13 cellular contexts compared by ENCODE assay signal in the genomic region with DNA sequence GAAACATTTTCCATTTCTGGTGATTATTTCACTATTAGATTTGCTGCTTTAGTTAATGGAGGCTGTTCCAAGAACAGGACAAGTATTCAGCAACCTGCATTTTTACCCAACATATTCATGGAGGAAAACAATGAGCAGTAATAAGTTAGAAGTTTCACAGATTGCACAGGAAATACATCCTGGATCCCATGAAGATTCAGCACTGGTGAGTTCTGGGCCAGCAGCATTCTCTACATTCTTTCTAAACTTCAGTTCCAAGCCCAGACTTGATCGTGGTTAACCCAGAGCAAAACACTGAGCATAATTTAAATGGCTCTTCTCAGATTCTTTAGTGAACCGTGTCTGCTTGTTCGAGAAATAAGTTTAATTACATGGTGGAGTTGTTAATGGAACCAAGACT. TPM values are rescaled to one million over a fixed set of nuclear protein-coding genes. Genes with fewer than 3 reads are reported as not detected.
A peak's percentile ranks its signal among the peaks of the same experiment; 100 is the strongest.
DNase-seq lines count a peak whose midpoint lies in the region; TF ChIP-seq lines count a peak whose summit lies in the region.
"Had no signal": no experiment of that assay in that cellular context is flagged by ENCODE, and none has a peak within 500 bp of the region (broad histone marks: within the 10 kb centered on the region; RNA-seq: fewer than 3 reads in every experiment).

No MANE protein-coding gene starts in this region.

- no peaks in the 10 kb centered on the region for H4K20me1 ChIP-seq in Loucy (ENCODE audit: insufficient read depth, low read length, poor library complexity, severe bottlenecking)

- no peak overlapping the region for H3K9ac ChIP-seq in Loucy (ENCODE audit: low read depth, low read length, poor library complexity, severe bottlenecking)

- 0 out of 2 replicates have a peak, but pooled peaks cover 2% of the 10 kb centered on the region for H3F3A ChIP-seq in Loucy (ENCODE audit: low read depth)

- H3K79me2 ChIP-seq in Loucy (ENCODE audit: insufficient read depth, low read length): no peaks in the 10 kb centered on the region

- H3K27ac ChIP-seq in coronary artery: no peak overlapping the region
- no peak overlapping the region for H3K27ac ChIP-seq in effector memory CD4-positive, alpha-beta T cell (ENCODE audit: insufficient read depth, low read length, poor library complexity, severe bottlenecking)

- no peaks in the 10 kb centered on the region for H3K9me3 Mint-ChIP-seq in chondrocyte (ENCODE audit: low read depth)
- H3K9me3 Mint-ChIP-seq: stimulated activated effector memory CD8-positive, alpha-beta T cell treated with anti-CD3 and anti-CD28 coated beads, Interleukin-12 subunit alpha, Interleukin-12 subunit beta, amount 100 ng/mL, for 72 hours had no signal

- no peaks in the 10 kb centered on the region for H3K36me3 Mint-ChIP-seq in chondrocyte (ENCODE audit: low read depth)
- H3K36me3 Mint-ChIP-seq: stimulated activated effector memory CD8-positive, alpha-beta T cell treated with anti-CD3 and anti-CD28 coated beads, Interleukin-12 subunit alpha, Interleukin-12 subunit beta, amount 100 ng/mL, for 72 hours had no signal

- H3K9me3 ChIP-seq in Loucy (ENCODE audit: insufficient read depth, low read depth, low read length): no peaks in the 10 kb centered on the region
- no peaks in the 10 kb centered on the region for H3K9me3 ChIP-seq in effector memory CD4-positive, alpha-beta T cell (ENCODE audit: control insufficient read depth, low read length)

- peaks cover 13% of the 10 kb centered on the region for H3K4me1 ChIP-seq in Loucy (ENCODE audit: insufficient read depth, low read length, poor library complexity, severe bottlenecking)
- H3K4me1 ChIP-seq in effector memory CD4-positive, alpha-beta T cell (ENCODE audit: control insufficient read depth, insufficient read depth, low read length, poor library complexity, severe bottlenecking): peaks cover 18% of the 10 kb centered on the region

- H3K4me3 Mint-ChIP-seq in chondrocyte (ENCODE audit: unreplicated experiment): no peak overlapping the region
- H3K4me3 Mint-ChIP-seq: stimulated activated effector memory CD8-positive, alpha-beta T cell treated with anti-CD3 and anti-CD28 coated beads, Interleukin-12 subunit alpha, Interleukin-12 subunit beta, amount 100 ng/mL, for 72 hours had no signal

- H3K4me3 ChIP-seq in BJ (ENCODE audit: low read depth, low read length) (no peak overlapping the region), Loucy (ENCODE audit: low read length, poor library complexity, severe bottlenecking) (no peak overlapping the region), coronary artery (no peak overlapping the region)
- no peak overlapping the region for H3K4me3 ChIP-seq in effector memory CD4-positive, alpha-beta T cell (ENCODE audit: insufficient read depth, low read depth, low read length, poor library complexity, severe bottlenecking)

- H3K27me3 Mint-ChIP-seq in chondrocyte (ENCODE audit: low read depth): no peaks in the 10 kb centered on the region

- DNase-seq in BJ (ENCODE audit: low read depth) (peak; percentile 39), chondrocyte (ENCODE audit: low spot score) (no peak), lung microvascular endothelial cell (ENCODE audit: low read depth in 2 of 2) (peak; percentile 70 to 76), coronary artery (ENCODE audit: low spot score) (no peak), pons (ENCODE audit: low spot score) (no peak), DMS53 treated with DMSO at 0.1 percent for 48 hours (lab: John Stamatoyannopoulos, UW; ENCODE audit: unreplicated experiment) (no peak)
- no peak for DNase-seq in effector memory CD4-positive, alpha-beta T cell
- DNase-seq: activated T-cell treated with anti-CD3 and anti-CD28 coated beads for 4 hours, GOT3, left ventricle myocardium superior, NCI-H446 treated with DMSO at 0.1 percent for 48 hours had no signal

- H3K27ac Mint-ChIP-seq in chondrocyte (ENCODE audit: unreplicated experiment): peak overlapping the region; percentile 78
- H3K27ac Mint-ChIP-seq: stimulated activated effector memory CD8-positive, alpha-beta T cell treated with anti-CD3 and anti-CD28 coated beads, Interleukin-12 subunit alpha, Interleukin-12 subunit beta, amount 100 ng/mL, for 72 hours had no signal

- peaks cover 80% of the 10 kb centered on the region for H3K4me1 Mint-ChIP-seq in chondrocyte (ENCODE audit: low read depth)
- H3K4me1 Mint-ChIP-seq: stimulated activated effector memory CD8-positive, alpha-beta T cell treated with anti-CD3 and anti-CD28 coated beads, Interleukin-12 subunit alpha, Interleukin-12 subunit beta, amount 100 ng/mL, for 72 hours had no signal

- H3K36me3 ChIP-seq in BJ (ENCODE audit: control insufficient read depth, insufficient read depth, low read length) (no peaks in the 10 kb centered on the region), Loucy (ENCODE audit: insufficient read depth, low read length) (no peaks in the 10 kb centered on the region)
- no peaks in the 10 kb centered on the region for H3K36me3 ChIP-seq in effector memory CD4-positive, alpha-beta T cell (ENCODE audit: control insufficient read depth, insufficient read depth, low read length)

- TF ChIP-seq CTCF in BJ (IDR thresholded peaks at IDR 0.05; ENCODE audit: insufficient read depth, low read depth, low read length): no peak
- no peak for TF ChIP-seq CTCF in Loucy (conservative IDR thresholded peaks at IDR 0.05; ENCODE audit: low read length)
- TF ChIP-seq CTCF in chondrocyte (IDR thresholded peaks at IDR 0.05): no peak
- no peak for TF ChIP-seq CTCF in coronary artery (IDR thresholded peaks at IDR 0.05)

- H2AFZ ChIP-seq in Loucy (ENCODE audit: low read length): no peak overlapping the region

- peak overlapping the region; percentile 29 for H3K4me2 ChIP-seq in Loucy (ENCODE audit: low read depth, low read length, poor library complexity, severe bottlenecking)

- POLR2A ChIA-PET in BJ (lab: Charles Lee): no interaction called here

- no peaks in the 10 kb centered on the region for H3K9me2 ChIP-seq in Loucy (replicated peaks; ENCODE audit: low read depth, low read length)

- H3K27me3 ChIP-seq in BJ (ENCODE audit: control insufficient read depth, insufficient read depth, low read length): no peaks in the 10 kb centered on the region
- H3K27me3 ChIP-seq in Loucy (ENCODE audit: insufficient read depth, low read length, poor library complexity, severe bottlenecking): peaks cover 10% of the 10 kb centered on the region
- H3K27me3 ChIP-seq in effector memory CD4-positive, alpha-beta T cell (replicated peaks; ENCODE audit: control insufficient read depth, insufficient read depth, low read length, poor library complexity, severe bottlenecking): peaks cover 19% of the 10 kb centered on the region

- CTCF ChIA-PET in BJ (lab: Yijun Ruan, JAX): no interaction called here

RNA-seq across cellular contexts. Expression of gene FJX1, which starts 3.8 kb away (rescaled TPM):
- polyA plus RNA-seq in BJ (2011; rRNA removed): 4.8 and 6.1 TPM in 2 replicates
- polyA minus RNA-seq in BJ (2011; rRNA and poly(A)+ RNA removed): 2.6 and 4.2 TPM in 2 replicates
- 15.2 to 22.8 TPM (median 15.9 TPM) in 3 replicates for total RNA-seq in chondrocyte
- 17.4 and 29.0 TPM in 2 replicates for total RNA-seq in lung microvascular endothelial cell

RNA-seq across cellular contexts. Expression of gene TRIM44, which starts 40.5 kb away (rescaled TPM):
- polyA plus RNA-seq in BJ (2011; rRNA removed): 62.0 and 69.9 TPM in 2 replicates
- 58.3 and 58.8 TPM in 2 replicates for polyA minus RNA-seq in BJ (2011; rRNA and poly(A)+ RNA removed)
- total RNA-seq in chondrocyte (62.7 to 74.6 TPM (median 68.7 TPM) in 3 replicates), lung microvascular endothelial cell (10.2 and 16.5 TPM in 2 replicates)

Comparison
In these comparisons a context has a peak if more than half of its experiments do, and no peak if none do; other contexts are left out.
1. DNase-seq: peak in BJ (single experiment) and lung microvascular endothelial cell (2 of 2); none in chondrocyte (single experiment), coronary artery (single experiment), pons (single experiment), DMS53 treated with DMSO at 0.1 percent for 48 hours (single experiment) and effector memory CD4-positive, alpha-beta T cell (0 of 3).